In the genomic region with DNA sequence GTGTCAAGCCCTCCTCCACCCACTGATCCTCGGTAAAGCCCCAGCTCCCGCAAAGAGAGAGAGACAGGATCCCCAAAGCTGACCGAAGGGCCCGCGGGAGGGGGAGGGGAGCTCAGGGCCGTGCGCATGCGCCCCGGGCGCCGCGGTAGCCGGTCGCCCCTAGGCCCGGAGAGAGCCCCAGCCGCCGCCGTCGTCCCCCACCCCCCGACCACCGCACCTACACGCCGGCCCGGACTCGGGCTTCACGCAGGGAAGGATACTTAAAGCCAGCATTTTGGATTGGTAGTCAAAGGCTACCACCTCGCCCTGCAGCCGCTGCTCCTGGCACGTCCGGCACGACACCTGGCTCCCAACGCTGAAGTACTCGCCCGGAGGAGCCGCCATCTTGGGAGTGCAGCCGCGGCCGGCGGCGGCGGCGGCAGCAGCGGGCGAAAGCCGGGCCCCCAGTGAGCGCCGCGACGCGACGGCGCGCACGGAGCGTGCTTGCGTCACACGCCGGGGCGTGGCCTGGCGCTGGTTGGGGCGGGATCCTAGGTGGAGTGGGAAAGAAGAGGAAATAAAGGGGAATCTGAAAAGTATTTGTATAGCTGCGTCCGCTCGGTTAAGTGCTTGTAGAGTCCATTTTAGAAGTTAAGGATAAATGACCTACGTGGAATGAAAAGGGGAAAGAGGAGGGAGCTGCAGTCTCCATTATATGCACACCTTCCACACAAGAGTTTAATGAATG, we compare ENCODE assay signal across 8 cellular contexts. TPM values are rescaled to one million over a fixed set of nuclear protein-coding genes. Genes with fewer than 3 reads are reported as not detected.
A peak's percentile ranks its signal among the peaks of the same experiment; 100 is the strongest.
DNase-seq lines count a peak whose midpoint lies in the region; ATAC-seq and TF ChIP-seq lines count a peak whose summit lies in the region.

Gene LSM12 (minus strand): TSS at position 468 of the 727 bp plus-strand sequence. CDS start 84 bp downstream, at position 384.

- peak within 1 kb of the TSS; percentile 87 for H3K27ac Mint-ChIP-seq in activated CD4-positive, alpha-beta memory T cell treated with anti-CD3 and anti-CD28 coated beads for 36 hours

- H3K4me3 ChIP-seq in BE2C (ENCODE audit: low read depth, low read length) = peak within 1 kb of the TSS; percentile 80
- peak within 1 kb of the TSS; percentile 55 to 88 (median 73) for H3K4me3 ChIP-seq in dorsolateral prefrontal cortex
- peak within 1 kb of the TSS; percentile 63 to 69 (median 67) for H3K4me3 ChIP-seq in right lobe of liver

- POLR2A ChIA-PET in activated CD4-positive, alpha-beta memory T cell treated with anti-CD3 and anti-CD28 coated beads for 36 hours (lab: Charles Lee) = interaction anchor here (0.6 to 1.5 kb wide), 6 partner anchors 9 to 120 kb away, joined by 3 to 9 read pairs (median 3); partner anchors contain the start of genes HDAC5, TMEM101 and TMUB2

- CTCF ChIA-PET in activated CD4-positive, alpha-beta memory T cell treated with anti-CD3 and anti-CD28 coated beads for 36 hours (lab: Charles Lee) = interaction anchor here (0.7 to 1.6 kb wide), 4 partner anchors 17 to 258 kb away, joined by 3 to 5 read pairs (median 3); partner anchors contain the start of gene HDAC5

- under 1% methylated on average over 51 of the region's 65 CpGs for WGBS in right lobe of liver (ENCODE audit: insufficient coverage, low coverage, low lambda C conversion rate, missing lambda C conversion rate)

- peaks cover 54% of the 10 kb centered on the region for H3K4me1 Mint-ChIP-seq in activated CD4-positive, alpha-beta memory T cell treated with anti-CD3 and anti-CD28 coated beads for 36 hours (ENCODE audit: low read depth)

- peak within 1 kb of the TSS; percentile 90 for H3K4me3 Mint-ChIP-seq in activated CD4-positive, alpha-beta memory T cell treated with anti-CD3 and anti-CD28 coated beads for 36 hours

- peak; percentile 90 for TF ChIP-seq POLR2A in right lobe of liver (IDR thresholded peaks at IDR 0.05)

- peak; percentile 95 for DNase-seq in BE2C
- DNase-seq in NCI-H774 (lab: John Stamatoyannopoulos, UW) = peak; percentile 98
- peak; percentile 94 for DNase-seq in activated CD4-positive, alpha-beta memory T cell treated with anti-CD3 and anti-CD28 coated beads for 36 hours
- DNase-seq in dorsolateral prefrontal cortex = peak; percentile 67 to 93 (median 85)
- DNase-seq in right lobe of liver = peak; percentile 90 to 93 (median 90)
- peak; percentile 91 for DNase-seq in stimulated activated CD4-positive, alpha-beta T cell treated with anti-CD3 and anti-CD28 coated beads, Interleukin-4, amount 100 ng/mL, for 1 hour

- peaks cover 25% of the 10 kb centered on the region for H3K36me3 Mint-ChIP-seq in activated CD4-positive, alpha-beta memory T cell treated with anti-CD3 and anti-CD28 coated beads for 36 hours

- TF ChIP-seq CTCF in BE2C (IDR thresholded peaks at IDR 0.05; ENCODE audit: low read depth, low read length) = no peak
- peak in 17 of 56 donors; percentile 7 to 40 (median 22) for TF ChIP-seq CTCF in dorsolateral prefrontal cortex (IDR thresholded peaks at IDR 0.05 in 54 of 56, conservative IDR thresholded peaks at IDR 0.05 in 2 of 56; ENCODE audit: low read depth in 1 of 56, partially characterized antibody in 56 of 56)
- no peak for TF ChIP-seq CTCF in right lobe of liver (IDR thresholded peaks at IDR 0.05)

- H3K9me3 ChIP-seq in BE2C (no peaks in the 10 kb centered on the region), right lobe of liver (no peaks in the 10 kb centered on the region)

- intact Hi-C loops in activated CD4-positive, alpha-beta memory T cell treated with anti-CD3 and anti-CD28 coated beads for 36 hours (cut with micrococcal nuclease) = loop anchor here (1.0 to 2.0 kb wide), 3 partner anchors 60 to 120 kb away; partner anchors contain the start of genes HROB and TMUB2
- intact Hi-C loops in dorsolateral prefrontal cortex (cut with DNase I) = no loop called here
- intact Hi-C loops in right lobe of liver (cut with DNase I) = no loop called here

- peaks cover 3% of the 10 kb centered on the region; the same call in 1 of the 2 replicates for H3K4me1 ChIP-seq in BE2C
- peaks cover 0 to 24% (median 6%) of the 10 kb centered on the region in 4 donors for H3K4me1 ChIP-seq in right lobe of liver

- H3K36me3 ChIP-seq in BE2C = peaks cover 26% of the 10 kb centered on the region
- peaks cover 0 to 23% (median 4%) of the 10 kb centered on the region in 4 donors for H3K36me3 ChIP-seq in right lobe of liver

- ATAC-seq in GM19372 (IDR thresholded peaks at IDR 0.05; ENCODE audit: low read depth, unreplicated experiment) = peak; percentile 50
- ATAC-seq in HG03571 (IDR thresholded peaks at IDR 0.05; ENCODE audit: unreplicated experiment) = peak; percentile 56
- ATAC-seq in right lobe of liver = peak; percentile 73 to 83 (median 78)

- H3K27me3 Mint-ChIP-seq in activated CD4-positive, alpha-beta memory T cell treated with anti-CD3 and anti-CD28 coated beads for 36 hours = no peaks in the 10 kb centered on the region

- no peaks in the 10 kb centered on the region for H3K9me3 Mint-ChIP-seq in activated CD4-positive, alpha-beta memory T cell treated with anti-CD3 and anti-CD28 coated beads for 36 hours

- peak within 1 kb of the TSS; percentile 42 to 97 (median 92) for H3K27ac ChIP-seq in dorsolateral prefrontal cortex
- peak within 1 kb of the TSS; percentile 73 to 88 (median 81) for H3K27ac ChIP-seq in right lobe of liver

- no peaks in the 10 kb centered on the region for H3K27me3 ChIP-seq in BE2C
- H3K27me3 ChIP-seq in dorsolateral prefrontal cortex = no peaks in the 10 kb centered on the region
- H3K27me3 ChIP-seq in right lobe of liver = no peaks in the 10 kb centered on the region

RNA-seq across cellular contexts. Expression of gene LSM12, which starts in this region (rescaled TPM):
- 48.8 TPM for polyA plus RNA-seq in BE2C (2012; ENCODE audit: insufficient read depth, insufficient read length, low read depth)
- 10 to 100 TPM; 76.8 to 81.8 TPM for total RNA-seq in activated CD4-positive, alpha-beta memory T cell treated with anti-CD3 and anti-CD28 coated beads for 36 hours
- total RNA-seq in dorsolateral prefrontal cortex (10 to 100 TPM; 27.5 to 55.0 (median 39.7) TPM), right lobe of liver (10 to 100 TPM; 24.2 to 30.6 (median 29.4) TPM)

Comparison
In these comparisons a context has a peak if more than half of its experiments do, and no peak if none do; other contexts are left out.
1. Peak in every context shown above with its lines: DNase-seq, ATAC-seq, H3K4me3 ChIP-seq and H3K27ac ChIP-seq.